ENCODE assay signal across 18 cellular contexts in genomic region chr5:158413125-158413680, GRCh38.
"Had no signal": no experiment of that assay in that cellular context is flagged by ENCODE, and none has a peak within 500 bp of the region (broad histone marks: within the 10 kb centered on the region; RNA-seq: fewer than 3 reads in every experiment).

No MANE protein-coding gene starts in this region.

- H3K36me3 ChIP-seq: brain microvascular endothelial cell, colonic mucosa, heart left ventricle, neural progenitor cell, tibial nerve, uterus had no signal

- H3K4me1 ChIP-seq: colonic mucosa, neural progenitor cell, uterus had no signal

- ATAC-seq: activated CD8-positive, alpha-beta memory T cell treated with anti-CD3 and anti-CD28 coated beads, Interleukin-2, amount 10 ng/mL, durations not matched to agents 7 days and 5 days; heart left ventricle; stimulated activated naive CD8-positive, alpha-beta T cell treated with anti-CD3 and anti-CD28 coated beads, Interleukin-15, Interleukin-2, amounts not matched to agents 100 U/mL and 50 U/mL, for 24 hours; WTC11 had no signal

- H3K4me3 ChIP-seq: colonic mucosa, heart left ventricle, neural progenitor cell, tibial nerve, uterus had no signal

- H3K27me3 ChIP-seq: brain microvascular endothelial cell, colonic mucosa, heart left ventricle, neural progenitor cell, tibial nerve, uterus had no signal

- H3K9me3 ChIP-seq: colonic mucosa, heart left ventricle, tibial nerve, uterus had no signal

- DNase-seq: activated CD4-positive, alpha-beta memory T cell treated with anti-CD3 and anti-CD28 coated beads for 36 hours; activated CD4-positive, alpha-beta T cell treated with anti-CD3 and anti-CD28 coated beads for 4 hours; activated CD8-positive, alpha-beta memory T cell treated with anti-CD3 and anti-CD28 coated beads, Interleukin-2, amount 10 ng/mL, durations not matched to agents 7 days and 5 days; activated naive CD4-positive, alpha-beta T cell treated with anti-CD3 and anti-CD28 coated beads for 36 hours; activated T-cell treated with anti-CD3 and anti-CD28 coated beads, Interleukin-2, amount 50 U/mL, for 1 hour; aorta; brain microvascular endothelial cell; colonic mucosa; erythroblast; heart left ventricle; kidney; mammary epithelial cell; stimulated activated CD8-positive, alpha-beta memory T cell treated with anti-CD3 and anti-CD28 coated beads, Interleukin-4, amount 100 ng/mL, for 48 hours; stimulated activated naive CD8-positive, alpha-beta T cell treated with anti-CD3 and anti-CD28 coated beads, Interleukin-15, Interleukin-2, amounts not matched to agents 100 U/mL and 50 U/mL, for 24 hours; uterus had no signal

- H3K27ac ChIP-seq: brain microvascular endothelial cell, colonic mucosa, neural progenitor cell, uterus had no signal
